Comparison of ENCODE assay signal across 8 cellular contexts in the genomic region with DNA sequence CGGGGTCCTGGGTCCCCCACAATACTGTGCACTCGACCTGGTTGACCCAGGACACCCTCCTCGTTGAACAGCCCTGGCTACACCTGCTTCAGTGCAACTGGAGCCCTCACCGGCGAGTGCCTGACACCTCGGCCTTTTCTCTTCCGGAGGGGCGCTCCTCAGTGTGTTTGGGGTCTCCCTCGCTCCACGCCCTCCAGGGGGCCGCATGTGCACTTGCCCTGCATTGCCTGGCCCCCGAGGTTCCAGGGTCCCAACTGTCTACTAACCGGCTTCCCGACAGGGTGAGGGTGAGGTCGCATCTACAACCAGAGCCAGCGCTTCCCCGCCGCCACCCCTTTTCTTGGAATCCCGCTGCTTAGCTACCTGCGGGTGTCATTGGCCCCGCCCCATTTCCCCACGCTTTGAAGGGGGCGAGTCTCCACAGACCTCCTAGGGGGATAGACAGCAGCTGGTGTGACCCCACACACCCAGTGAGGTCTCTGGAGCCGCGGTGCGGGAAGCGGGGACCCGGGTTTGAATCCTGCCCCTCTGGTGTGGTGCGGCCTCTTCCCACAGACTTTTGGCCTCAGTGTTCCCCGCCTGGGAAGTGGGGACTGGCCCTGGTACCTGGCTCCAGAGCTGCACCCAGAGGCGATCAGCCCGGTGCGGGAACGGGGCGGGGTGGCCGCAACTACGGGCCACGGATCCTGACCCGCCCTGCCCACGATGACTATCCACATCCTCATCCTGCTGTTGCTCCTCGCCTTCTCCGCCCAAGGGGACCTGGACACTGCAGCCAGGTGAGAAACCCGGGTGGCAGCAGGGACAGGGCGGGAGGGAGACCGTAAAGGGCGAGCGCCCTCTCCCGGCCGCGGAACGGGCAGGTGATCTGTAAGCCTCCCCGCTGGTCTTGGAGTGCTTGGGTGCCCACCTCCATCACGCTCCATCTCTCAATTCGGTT. TPM values are rescaled to one million over a fixed set of nuclear protein-coding genes. Genes with fewer than 3 reads are reported as not detected.
A peak's percentile ranks its signal among the peaks of the same experiment; 100 is the strongest.
DNase-seq lines count a peak whose midpoint lies in the region; ATAC-seq and TF ChIP-seq lines count a peak whose summit lies in the region.

A gene with protein sequence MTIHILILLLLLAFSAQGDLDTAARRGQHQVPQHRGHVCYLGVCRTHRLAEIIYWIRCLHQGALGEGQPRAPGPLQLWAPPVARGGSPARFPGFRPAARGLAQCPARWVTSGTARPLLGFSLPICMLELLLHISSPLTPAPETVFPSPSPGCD (plus strand): TSS at position 462 of the 940 bp plus-strand sequence. CDS start 244 bp downstream, at position 706.

- TF ChIP-seq POLR2A in adrenal gland (IDR thresholded peaks at IDR 0.05) (no peak), gastrocnemius medialis (IDR thresholded peaks at IDR 0.05) (no peak)

- intact Hi-C loops in adrenal gland (cut with DNase I), result no loop called here
- intact Hi-C loops in gastrocnemius medialis (cut with DNase I; ENCODE audit: low total_unique reads), result no loop called here

- H3K36me3 ChIP-seq in adrenal gland (replicated peaks in 1 of 2) (peaks cover 0 to 21% of the 10 kb centered on the region in 2 donors), iPS DF 6.9 (ENCODE audit: control insufficient read depth, insufficient read depth, low read length) (peaks cover 29% of the 10 kb centered on the region), gastrocnemius medialis (peaks cover 0 to 27% of the 10 kb centered on the region in 2 donors)

- H3K27ac ChIP-seq in adrenal gland (peak within 1 kb of the TSS in 2 of 5 donors; percentile 3 to 48), iPS DF 6.9 (ENCODE audit: low read length) (no peak within 1 kb of the TSS), gastrocnemius medialis (peak within 1 kb of the TSS in 3 of 4 donors; percentile 54 to 72 (median 68))

- peak within 1 kb of the TSS in 2 of 4 donors; percentile 37 to 57 for H3K4me3 ChIP-seq in adrenal gland
- peak within 1 kb of the TSS; percentile 54 for H3K4me3 ChIP-seq in iPS DF 6.9 (ENCODE audit: low read length)
- peak within 1 kb of the TSS; percentile 50 to 59 (median 54) for H3K4me3 ChIP-seq in gastrocnemius medialis

- H3K9me3 ChIP-seq in adrenal gland (replicated peaks in 1 of 3) (no peaks in the 10 kb centered on the region), iPS DF 6.9 (ENCODE audit: control insufficient read depth, insufficient read depth, low read length) (no peaks in the 10 kb centered on the region), gastrocnemius medialis (no peaks in the 10 kb centered on the region)

- peak; percentile 82 for DNase-seq in NCI-H510A treated with DMSO at 0.1 percent for 48 hours (lab: John Stamatoyannopoulos, UW)
- peak in 6 of 7 donors; percentile 56 to 83 (median 68) for DNase-seq in adrenal gland
- no peak for DNase-seq in iPS DF 6.9 (ENCODE audit: low read depth, low spot score)
- DNase-seq in gastrocnemius medialis, result peak in 1 of 2 donors; percentile 35
- no peak for DNase-seq in NCI-H446 treated with DMSO at 0.1 percent for 48 hours (lab: John Stamatoyannopoulos, UW)

- ATAC-seq in gastrocnemius medialis (peak in 1 of 2 donors; percentile 53), GM18511 (IDR thresholded peaks at IDR 0.05; ENCODE audit: unreplicated experiment) (no peak), GM21825 (IDR thresholded peaks at IDR 0.05; ENCODE audit: unreplicated experiment) (no peak)

- in situ Hi-C loops in gastrocnemius medialis (cut with MboI; ENCODE audit: low sequenced_read_pairs in 4 of 4), result no loop called here

- H3K4me1 ChIP-seq in adrenal gland (replicated peaks in 1 of 2) (peaks cover 3 to 25% of the 10 kb centered on the region in 2 donors), iPS DF 6.9 (ENCODE audit: control insufficient read depth, insufficient read depth, low read length) (peaks cover 5% of the 10 kb centered on the region), gastrocnemius medialis (peaks cover 10 to 14% of the 10 kb centered on the region in 2 donors)

- WGBS in adrenal gland, 4 donors, result 29 to 77% (median 38%) methylated on average over 6 to 54 of the region's 54 CpGs
- no CpG with 5 or more reads among the region's 54 CpGs for WGBS in iPS DF 6.9 (ENCODE audit: insufficient coverage, insufficient read length)

- peak; percentile 65 for TF ChIP-seq CTCF in GM12872 (IDR thresholded peaks at IDR 0.05; ENCODE audit: insufficient read depth, low read depth, low read length)
- peak; percentile 24 to 48 (median 46) for TF ChIP-seq CTCF in adrenal gland (IDR thresholded peaks at IDR 0.05)
- TF ChIP-seq CTCF in gastrocnemius medialis (IDR thresholded peaks at IDR 0.05 in 4 of 5, conservative IDR thresholded peaks at IDR 0.05 in 1 of 5), result peak; percentile 14 to 64 (median 45)

- H3K27me3 ChIP-seq in adrenal gland, result no peaks in the 10 kb centered on the region
- H3K27me3 ChIP-seq in iPS DF 6.9 (ENCODE audit: control insufficient read depth, insufficient read depth, low read length), result no peaks in the 10 kb centered on the region
- peaks cover 3 to 17% (median 13%) of the 10 kb centered on the region in 3 donors for H3K27me3 ChIP-seq in gastrocnemius medialis

RNA-seq across cellular contexts. Expression of the gene that starts here (rescaled TPM):
- total RNA-seq in adrenal gland (1 to 10 TPM in 1 of 8 donors, under 1 TPM in 7; 0.18 to 1.2 (median 0.50) TPM), gastrocnemius medialis (1 to 10 TPM in 3 of 4 donors, not detected in 1; 1.0 to 2.1 (median 1.4) TPM)
- 1 to 10 TPM in 2 of 3 donors, not detected in 1; 1.9 to 2.0 TPM for polyA plus RNA-seq in adrenal gland

Comparison
In these comparisons a context has a peak if more than half of its experiments do, and no peak if none do; other contexts are left out.
1. DNase-seq: peak in NCI-H510A treated with DMSO at 0.1 percent for 48 hours (single experiment) and adrenal gland (6 of 7); none in iPS DF 6.9 (single experiment) and NCI-H446 treated with DMSO at 0.1 percent for 48 hours (single experiment).
2. Peak in every context shown above with its lines, with median percentiles within 50 percentile points of each other: CTCF ChIP-seq.